In the genomic region with DNA sequence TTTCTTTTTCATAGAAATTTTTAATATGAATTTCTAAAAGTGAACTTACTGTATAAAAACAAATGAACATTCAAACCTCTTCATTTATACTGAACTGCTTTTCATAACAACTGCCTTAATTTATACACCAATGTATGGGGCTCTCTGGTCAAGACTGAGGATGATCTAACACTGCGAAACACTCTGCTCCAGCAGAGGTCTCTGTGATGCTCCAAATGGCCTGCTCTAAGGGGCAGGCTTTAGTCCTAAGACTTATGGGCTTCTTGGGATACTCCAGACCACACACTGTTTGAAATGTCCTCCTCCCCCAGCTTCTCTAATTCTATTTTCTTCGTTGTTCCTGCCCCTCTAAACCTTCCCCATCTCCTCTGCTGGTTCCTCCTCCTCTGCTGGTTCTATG, we compare ENCODE assay signal across 11 cellular contexts. TPM values are rescaled to one million over a fixed set of nuclear protein-coding genes. Genes with fewer than 3 reads are reported as not detected.
DNase-seq lines count a peak whose midpoint lies in the region; ATAC-seq, FAIRE-seq and TF ChIP-seq lines count a peak whose summit lies in the region.
"Had no signal": no experiment of that assay in that cellular context is flagged by ENCODE, and none has a peak within 500 bp of the region (broad histone marks: within the 10 kb centered on the region; RNA-seq: fewer than 3 reads in every experiment).

No MANE protein-coding gene starts in this region.

- CTCF ChIA-PET in HepG2 (lab: Yijun Ruan, JAX; ENCODE audit: low intra/inter-chr PET ratio, low total read pairs) = interaction anchor here (1.6 kb wide), 1 partner anchor 52 kb away, joined by 3 read pairs; no protein-coding TSS in a partner anchor

- 78 to 79% methylated on average over 2 of the region's 2 CpGs for WGBS in body of pancreas, 2 donors
- 89% methylated on average over 2 of the region's 2 CpGs for WGBS in HepG2 (ENCODE audit: low lambda C conversion rate)
- 57 to 88% (median 74%) methylated on average over 2 of the region's 2 CpGs for WGBS in spleen, 5 donors

- DNase-seq in Ammon's horn (ENCODE audit: low spot score) = peak; percentile 25
- DNase-seq in HFFc6 = peak; percentile 5
- peak in 1 of 4 donors; percentile 11 for DNase-seq in body of pancreas
- DNase-seq in HepG2 (ENCODE audit: low spot score) = peak; percentile 27
- DNase-seq in NCI-H146 (lab: John Stamatoyannopoulos, UW) = no peak
- no peak for DNase-seq in stimulated activated naive CD8-positive, alpha-beta T cell treated with anti-CD3 and anti-CD28 coated beads, Interleukin-15, Interleukin-2, amounts not matched to agents 100 U/mL and 50 U/mL, for 24 hours
- no peak for DNase-seq in spleen
- DNase-seq: activated CD4-positive, alpha-beta T cell treated with anti-CD3 and anti-CD28 coated beads for 48 hours; activated naive CD8-positive, alpha-beta T cell treated with anti-CD3 and anti-CD28 coated beads, Interleukin-2, amount 10 ng/mL, durations not matched to agents 7 days and 5 days had no signal

- TF ChIP-seq EP300 in HepG2 (IDR thresholded peaks at IDR 0.05; ENCODE audit: low read depth in 2 of 2, low read length in 2 of 2) (no peak), HepG2 (CRISPR knock-in tag; IDR thresholded peaks at IDR 0.05; ENCODE audit: borderline replicate concordance) (no peak)

- no peak overlapping the region for H3K4me3 Mint-ChIP-seq in HFFc6
- H3K4me3 Mint-ChIP-seq: activated naive CD8-positive, alpha-beta T cell treated with anti-CD3 and anti-CD28 coated beads, Interleukin-2, amount 10 ng/mL, durations not matched to agents 7 days and 5 days; IgD-negative memory B cell had no signal

- no peak overlapping the region for H3K27ac Mint-ChIP-seq in HFFc6
- H3K27ac Mint-ChIP-seq: activated naive CD8-positive, alpha-beta T cell treated with anti-CD3 and anti-CD28 coated beads, Interleukin-2, amount 10 ng/mL, durations not matched to agents 7 days and 5 days; IgD-negative memory B cell had no signal

- no peaks in the 10 kb centered on the region for H3K27me3 Mint-ChIP-seq in HFFc6 (ENCODE audit: insufficient read depth)

- H4K20me1 ChIP-seq in HepG2 (ENCODE audit: insufficient read depth, low read length) = no peaks in the 10 kb centered on the region

- H3K4me1 ChIP-seq in body of pancreas (no peaks in the 10 kb centered on the region), HepG2 (ENCODE audit: insufficient read depth, low read length) (no peaks in the 10 kb centered on the region), spleen (no peaks in the 10 kb centered on the region)

- in situ Hi-C loops in HepG2 (cut with HindIII; ENCODE audit: extremely low pct_ligation_motif_present, low pct_unique_long_range_greater_than_20kb) = no loop called here

- TF ChIP-seq RAD21 in HepG2 (CRISPR knock-in tag; IDR thresholded peaks at IDR 0.05) = 0 out of 2 replicates have a peak, but pooled peaks have one; percentile 30

- TF ChIP-seq CTCF in HFFc6 (IDR thresholded peaks at IDR 0.05) (peak; percentile 35; the same call in 1 of the 2 replicates), body of pancreas (IDR thresholded peaks at IDR 0.05) (peak in 4 of 7 experiments; percentile 18 to 36 (median 26)), HepG2 (CRISPR knock-in tag; IDR thresholded peaks at IDR 0.05) (peak; percentile 59), spleen (IDR thresholded peaks at IDR 0.05 in 8 of 11, conservative IDR thresholded peaks at IDR 0.05 in 3 of 11) (no peak)

- H3K9me3 Mint-ChIP-seq in HFFc6 = no peaks in the 10 kb centered on the region
- H3K9me3 Mint-ChIP-seq: activated naive CD8-positive, alpha-beta T cell treated with anti-CD3 and anti-CD28 coated beads, Interleukin-2, amount 10 ng/mL, durations not matched to agents 7 days and 5 days; IgD-negative memory B cell had no signal

- H2AFZ ChIP-seq in HepG2 (ENCODE audit: low read length) = no peak overlapping the region

- no peaks in the 10 kb centered on the region for H3K36me3 Mint-ChIP-seq in HFFc6 (ENCODE audit: low read depth)
- H3K36me3 Mint-ChIP-seq: activated naive CD8-positive, alpha-beta T cell treated with anti-CD3 and anti-CD28 coated beads, Interleukin-2, amount 10 ng/mL, durations not matched to agents 7 days and 5 days had no signal

- BruUV-seq in HepG2 (replicated peaks; lab: Mats Ljungman, UMichigan) = no TSS peak

- H3K27ac ChIP-seq in body of pancreas (no peak overlapping the region), HepG2 (ENCODE audit: extremely low read length, insufficient read depth, low read length) (no peak overlapping the region), spleen (no peak overlapping the region)

- ATAC-seq in body of pancreas (no peak), HepG2 (peak; percentile 85), HG02970 (IDR thresholded peaks at IDR 0.05; ENCODE audit: low FRiP score, unreplicated experiment) (no peak)
- no peak for ATAC-seq in stimulated activated naive CD8-positive, alpha-beta T cell treated with anti-CD3 and anti-CD28 coated beads, Interleukin-15, Interleukin-2, amounts not matched to agents 100 U/mL and 50 U/mL, for 24 hours

- H3K4me2 ChIP-seq in HepG2 (ENCODE audit: low read depth, low read length) = no peak overlapping the region

- peaks cover 0 to 5% of the 10 kb centered on the region in 2 donors for H3K36me3 ChIP-seq in body of pancreas (replicated peaks in 1 of 2; ENCODE audit: insufficient read depth in 1 of 2, low read depth in 2 of 2)
- peaks cover 6 to 22% of the 10 kb centered on the region in 2 experiments for H3K36me3 ChIP-seq in HepG2 (replicated peaks in 1 of 2; ENCODE audit: control insufficient read depth in 1 of 2, insufficient read depth in 2 of 2, low read length in 2 of 2)
- H3K36me3 ChIP-seq in spleen = peaks cover 0 to 54% (median 2%) of the 10 kb centered on the region in 6 donors

- H3K27me3 ChIP-seq in body of pancreas = no peaks in the 10 kb centered on the region
- H3K27me3 ChIP-seq in HepG2 (ENCODE audit: control insufficient read depth in 1 of 2, insufficient read depth in 2 of 2, low read length in 2 of 2) = no peaks in the 10 kb centered on the region
- H3K27me3 ChIP-seq in spleen (replicated peaks in 1 of 7) = peaks cover 0 to 12% (median 0%) of the 10 kb centered on the region in 7 donors

- POLR2A ChIA-PET in HepG2 (lab: Yijun Ruan, JAX) = no interaction called here

- H3K4me1 Mint-ChIP-seq in HFFc6 (ENCODE audit: low read depth) = peaks cover 10% of the 10 kb centered on the region
- H3K4me1 Mint-ChIP-seq: activated naive CD8-positive, alpha-beta T cell treated with anti-CD3 and anti-CD28 coated beads, Interleukin-2, amount 10 ng/mL, durations not matched to agents 7 days and 5 days; IgD-negative memory B cell had no signal

- intact Hi-C loops in body of pancreas (cut with DNase I) = no loop called here
- intact Hi-C loops in HepG2 (cut with micrococcal nuclease; ENCODE audit: unreplicated experiment) = loop anchor here (5.0 kb wide), 1 partner anchor 54 kb away; no protein-coding TSS in a partner anchor
- intact Hi-C loops in spleen (cut with DNase I; ENCODE audit: low total_unique reads) = no loop called here

- TF ChIP-seq POLR2A in body of pancreas (IDR thresholded peaks at IDR 0.05) (no peak), HepG2 (IDR thresholded peaks at IDR 0.05; ENCODE audit: insufficient read depth in 1 of 2, low read depth in 2 of 2, low read length in 2 of 2) (no peak), spleen (IDR thresholded peaks at IDR 0.05) (no peak)

- no peak for FAIRE-seq in HepG2 (lab: Jason Lieb, UNC)

- no peak overlapping the region for H3K9ac ChIP-seq in HepG2 (ENCODE audit: insufficient read depth, low read depth, low read length)

- H3K9me3 ChIP-seq in body of pancreas = no peaks in the 10 kb centered on the region
- H3K9me3 ChIP-seq in HepG2 (ENCODE audit: low read length) = no peaks in the 10 kb centered on the region
- H3K9me3 ChIP-seq in spleen = no peaks in the 10 kb centered on the region

- H3K4me3 ChIP-seq in body of pancreas (no peak overlapping the region), HepG2 (replicated peaks in 1 of 3; ENCODE audit: insufficient read depth in 1 of 3, low read depth in 2 of 3, low read length in 3 of 3) (no peak overlapping the region), spleen (no peak overlapping the region)

- H3K79me2 ChIP-seq in HepG2 (ENCODE audit: insufficient read depth, low read length) = no peaks in the 10 kb centered on the region

TF ChIP-seq in HepG2, 621 proteins besides CTCF, POLR2A, EP300 and RAD21 (continues in another document):
- peak; percentile 67 for TF ChIP-seq STAG1 (CRISPR knock-in tag; IDR thresholded peaks at IDR 0.05)
- TF ChIP-seq MAFG (CRISPR knock-in tag; IDR thresholded peaks at IDR 0.05) = 0 out of 2 replicates have a peak, but pooled peaks have one; percentile 15
- TF ChIP-seq ZNF629 (CRISPR knock-in tag; conservative IDR thresholded peaks at IDR 0.05) = peak; percentile 43; the same call in 1 of the 2 replicates
- TF ChIP-seq PTBP1 (IDR thresholded peaks at IDR 0.05; ENCODE audit: low read depth, low read length, poor library complexity, severe bottlenecking) = no peak

RNA-seq across cellular contexts. Expression of a gene that starts 58.5 kb away (rescaled TPM):
- 1 to 10 TPM; 4.7 to 7.1 (median 5.4) TPM for total RNA-seq in HFFc6 (2021; fragmentation: NEBNext Ultra II Directional; extraction: Animal tissue kit (Norgen Biotek cat#: 25700))
- total RNA-seq in body of pancreas (10 to 100 TPM; 45.4 to 80.1 TPM), HepG2 (2016; rRNA removed; fragmentation: Illumina TruSeq; extraction: Trizol) (20.1 and 25.2 TPM in 2 replicates), spleen (100 to 1,000 TPM in 5 of 7 donors, 10 to 100 TPM in 2; 73.0 to 191 (median 156) TPM)
- 58.4 and 67.4 TPM in 2 replicates for total RNA-seq in HepG2 (2016; cell fraction: cytosol; rRNA removed; fragmentation: Illumina TruSeq; extraction: Trizol; ENCODE audit: low read depth)
- 20.0 and 23.0 TPM in 2 replicates for total RNA-seq in HepG2 (2016; cell fraction: insoluble cytoplasmic fraction; rRNA removed; fragmentation: Illumina TruSeq; extraction: Trizol)
- 31.5 and 38.0 TPM in 2 replicates for total RNA-seq in HepG2 (2016; cell fraction: membrane; rRNA removed; fragmentation: Illumina TruSeq; extraction: Trizol)
- 39.8 and 44.4 TPM in 2 replicates for total RNA-seq in HepG2 (2016; cell fraction: nucleus; rRNA removed; fragmentation: Illumina TruSeq; extraction: Trizol)
- polyA plus RNA-seq in HepG2 (2011; rRNA removed) (5.0 and 6.3 TPM in 2 replicates), spleen (1 to 10 TPM; 6.8 to 9.7 (median 7.9) TPM)
- 1.9 and 3.2 TPM in 2 replicates for polyA plus RNA-seq in HepG2 (2011; cell fraction: cytosol; rRNA removed)
- polyA plus RNA-seq in HepG2 (2011; cell fraction: nucleus; rRNA removed) = 6.5 and 8.0 TPM in 2 replicates
- polyA plus RNA-seq in HepG2 (2012) = 7.6 and 12.3 TPM in 2 replicates
- polyA plus RNA-seq in HepG2 (2016; cell fraction: cytosol; fragmentation: Illumina TruSeq; extraction: Trizol; ENCODE audit: low read depth) = 0.20 and 0.28 TPM in 2 replicates
- 6.5 and 7.1 TPM in 2 replicates for polyA plus RNA-seq in HepG2 (2016; cell fraction: insoluble cytoplasmic fraction; fragmentation: Illumina TruSeq; extraction: Trizol; ENCODE audit: low read depth)
- 1.1 TPM in 2 replicates for polyA plus RNA-seq in HepG2 (2016; cell fraction: membrane; fragmentation: Illumina TruSeq; extraction: Trizol; ENCODE audit: low read depth)
- 19.2 and 20.0 TPM in 2 replicates for polyA plus RNA-seq in HepG2 (2016; cell fraction: nucleus; fragmentation: Illumina TruSeq; extraction: Trizol; ENCODE audit: insufficient read depth, low read depth)
- polyA minus RNA-seq in HepG2 (2011; rRNA and poly(A)+ RNA removed; ENCODE audit: low replicate concordance) = 15.0 and 54.2 TPM in 2 replicates
- polyA minus RNA-seq in HepG2 (2011; cell fraction: cytosol; rRNA and poly(A)+ RNA removed) = 17.8 and 19.0 TPM in 2 replicates
- polyA minus RNA-seq in HepG2 (2011; cell fraction: nucleus; rRNA and poly(A)+ RNA removed) = 63.7 and 65.9 TPM in 2 replicates
- total RNA-seq: activated naive CD8-positive, alpha-beta T cell treated with anti-CD3 and anti-CD28 coated beads, Interleukin-2, amount 10 ng/mL, durations not matched to agents 7 days and 5 days had no signal
- polyA plus RNA-seq: IgD-negative memory B cell had no signal

Comparison
In these comparisons a context has a peak if more than half of its experiments do, and no peak if none do; other contexts are left out.
1. DNase-seq: peak in Ammon's horn (single experiment), HFFc6 (single experiment) and HepG2 (single experiment); none in NCI-H146 (single experiment), stimulated activated naive CD8-positive, alpha-beta T cell treated with anti-CD3 and anti-CD28 coated beads, Interleukin-15, Interleukin-2, amounts not matched to agents 100 U/mL and 50 U/mL, for 24 hours (single experiment) and spleen (single experiment).
2. CTCF ChIP-seq: peak in HFFc6 (single experiment), body of pancreas (4 of 7) and HepG2 (single experiment); none in spleen (0 of 11).